ENCODE assay signal across 30 cellular contexts in genomic region chr3:197124713-197125112, GRCh38.
DNase-seq lines count a peak whose midpoint lies in the region; ATAC-seq and TF ChIP-seq lines count a peak whose summit lies in the region.
"Had no signal": no experiment of that assay in that cellular context is flagged by ENCODE, and none has a peak within 500 bp of the region (broad histone marks: within the 10 kb centered on the region; RNA-seq: fewer than 3 reads in every experiment).

No MANE protein-coding gene starts in this region.

- ATAC-seq in stimulated activated effector memory CD8-positive, alpha-beta T cell treated with anti-CD3 and anti-CD28 coated beads, Interleukin-12 subunit alpha, Interleukin-12 subunit beta, amount 100 ng/mL, for 72 hours, result no peak
- ATAC-seq in naive thymus-derived CD8-positive, alpha-beta T cell, result no peak
- no peak for ATAC-seq in lower lobe of right lung
- ATAC-seq: activated CD8-positive, alpha-beta T cell treated with anti-CD3 and anti-CD28 coated beads, Interleukin-2, amount 10 ng/mL, durations not matched to agents 7 days and 5 days; activated T-helper 17 cell treated with anti-CD3 and anti-CD28 coated beads, Interleukin-2, amount 50 U/mL, for 72 hours; left lung; naive thymus-derived CD4-positive, alpha-beta T cell; sciatic nerve had no signal

- H3K4me3 Mint-ChIP-seq in stimulated activated effector memory CD8-positive, alpha-beta T cell treated with anti-CD3 and anti-CD28 coated beads, Interleukin-12 subunit alpha, Interleukin-12 subunit beta, amount 100 ng/mL, for 72 hours, result no peak overlapping the region
- H3K4me3 Mint-ChIP-seq in naive thymus-derived CD8-positive, alpha-beta T cell, result no peak overlapping the region
- H3K4me3 Mint-ChIP-seq: activated CD8-positive, alpha-beta T cell treated with anti-CD3 and anti-CD28 coated beads, Interleukin-2, amount 10 ng/mL, durations not matched to agents 7 days and 5 days; activated naive CD4-positive, alpha-beta T cell treated with anti-CD3 and anti-CD28 coated beads, Interleukin-2, amount 10 ng/mL, durations not matched to agents 7 days and 5 days; activated T-helper 17 cell treated with anti-CD3 and anti-CD28 coated beads, Interleukin-2, amount 50 U/mL, for 72 hours; immature natural killer cell; mesothelial cell of epicardium; naive thymus-derived CD4-positive, alpha-beta T cell; type B pancreatic cell had no signal

- peaks cover 26% of the 10 kb centered on the region for H3K36me3 Mint-ChIP-seq in stimulated activated effector memory CD8-positive, alpha-beta T cell treated with anti-CD3 and anti-CD28 coated beads, Interleukin-12 subunit alpha, Interleukin-12 subunit beta, amount 100 ng/mL, for 72 hours
- H3K36me3 Mint-ChIP-seq in naive thymus-derived CD8-positive, alpha-beta T cell, result peaks cover 5 to 49% (median 20%) of the 10 kb centered on the region in 3 donors

- H3K36me3 ChIP-seq in lower lobe of right lung, result peaks cover 7% of the 10 kb centered on the region
- H3K36me3 ChIP-seq: prostate gland had no signal

- peak; percentile 46 for DNase-seq in MV-4-11 (lab: John Stamatoyannopoulos, UW)
- peak; percentile 71 for DNase-seq in amniotic epithelial cell (ENCODE audit: low read depth)
- DNase-seq in globus pallidus (ENCODE audit: low spot score), result peak; percentile 66
- DNase-seq in stimulated activated effector memory CD8-positive, alpha-beta T cell treated with anti-CD3 and anti-CD28 coated beads, Interleukin-12 subunit alpha, Interleukin-12 subunit beta, amount 100 ng/mL, for 72 hours (ENCODE audit: low spot score in 2 of 2), result no peak
- no peak for DNase-seq in naive thymus-derived CD8-positive, alpha-beta T cell
- DNase-seq in lower lobe of right lung, result no peak
- DNase-seq in NCI-H1105 treated with DMSO at 0.1 percent for 48 hours (lab: John Stamatoyannopoulos, UW), result no peak
- DNase-seq: activated CD8-positive, alpha-beta T cell treated with anti-CD3 and anti-CD28 coated beads, Interleukin-2, amount 10 ng/mL, durations not matched to agents 7 days and 5 days; activated naive CD4-positive, alpha-beta T cell treated with anti-CD3 and anti-CD28 coated beads, Interleukin-2, amount 10 ng/mL, durations not matched to agents 7 days and 5 days; amniotic stem cell; brain microvascular endothelial cell; C1 segment of cervical spinal cord; HCEC 1CT; immature natural killer cell; Kasumi-1; naive thymus-derived CD4-positive, alpha-beta T cell; NCI-H1092; NCI-H1694 treated with DMSO at 0.1 percent for 48 hours; NCI-H2171 treated with DMSO at 0.1 percent for 48 hours; NCI-H524; NK-92 treated with Interleukin-12 subunit alpha and Interleukin-12 subunit beta, amount 100 ng/mL, for 24 hours; Peyer's patch; SHP77; stimulated activated CD4-positive, alpha-beta T cell treated with anti-CD3 and anti-CD28 coated beads, Interleukin-4, amount 100 ng/mL, for 1 hour had no signal

- intact Hi-C loops in lower lobe of right lung (cut with DNase I), result no loop called here

- H3K27ac ChIP-seq in lower lobe of right lung, result no peak overlapping the region
- H3K27ac ChIP-seq: left lung, Peyer's patch, prostate gland had no signal

- no peaks in the 10 kb centered on the region for H3K27me3 ChIP-seq in lower lobe of right lung (ENCODE audit: low read depth)
- H3K27me3 ChIP-seq: brain microvascular endothelial cell, left lung, Peyer's patch had no signal

- POLR2A ChIA-PET in naive thymus-derived CD8-positive, alpha-beta T cell (lab: Charles Lee), result no interaction called here

- no peaks in the 10 kb centered on the region for H3K4me1 ChIP-seq in lower lobe of right lung
- H3K4me1 ChIP-seq: left lung, Peyer's patch, prostate gland had no signal

- H3K4me3 ChIP-seq in lower lobe of right lung, result no peak overlapping the region
- H3K4me3 ChIP-seq: left lung, Peyer's patch, prostate gland had no signal

- H3K4me1 Mint-ChIP-seq in stimulated activated effector memory CD8-positive, alpha-beta T cell treated with anti-CD3 and anti-CD28 coated beads, Interleukin-12 subunit alpha, Interleukin-12 subunit beta, amount 100 ng/mL, for 72 hours, result peaks cover 9% of the 10 kb centered on the region
- peaks cover 0 to 10% (median 0%) of the 10 kb centered on the region in 4 donors for H3K4me1 Mint-ChIP-seq in naive thymus-derived CD8-positive, alpha-beta T cell
- H3K4me1 Mint-ChIP-seq: activated naive CD4-positive, alpha-beta T cell treated with anti-CD3 and anti-CD28 coated beads, Interleukin-2, amount 10 ng/mL, durations not matched to agents 7 days and 5 days; immature natural killer cell; mesothelial cell of epicardium had no signal

- no peaks in the 10 kb centered on the region for H3K9me3 ChIP-seq in lower lobe of right lung
- H3K9me3 ChIP-seq: left lung, Peyer's patch, prostate gland had no signal

- no peaks in the 10 kb centered on the region for H3K27me3 Mint-ChIP-seq in naive thymus-derived CD8-positive, alpha-beta T cell
- H3K27me3 Mint-ChIP-seq: activated naive CD4-positive, alpha-beta T cell treated with anti-CD3 and anti-CD28 coated beads, Interleukin-2, amount 10 ng/mL, durations not matched to agents 7 days and 5 days; activated T-helper 17 cell treated with anti-CD3 and anti-CD28 coated beads, Interleukin-2, amount 50 U/mL, for 72 hours; naive thymus-derived CD4-positive, alpha-beta T cell; type B pancreatic cell had no signal

- TF ChIP-seq CTCF in lower lobe of right lung (IDR thresholded peaks at IDR 0.05), result no peak

- no peaks in the 10 kb centered on the region for H3K9me3 Mint-ChIP-seq in stimulated activated effector memory CD8-positive, alpha-beta T cell treated with anti-CD3 and anti-CD28 coated beads, Interleukin-12 subunit alpha, Interleukin-12 subunit beta, amount 100 ng/mL, for 72 hours
- no peaks in the 10 kb centered on the region for H3K9me3 Mint-ChIP-seq in naive thymus-derived CD8-positive, alpha-beta T cell
- H3K9me3 Mint-ChIP-seq: activated naive CD4-positive, alpha-beta T cell treated with anti-CD3 and anti-CD28 coated beads, Interleukin-2, amount 10 ng/mL, durations not matched to agents 7 days and 5 days; activated T-helper 17 cell treated with anti-CD3 and anti-CD28 coated beads, Interleukin-2, amount 50 U/mL, for 72 hours; immature natural killer cell; naive thymus-derived CD4-positive, alpha-beta T cell; type B pancreatic cell had no signal

- H3K27ac Mint-ChIP-seq in stimulated activated effector memory CD8-positive, alpha-beta T cell treated with anti-CD3 and anti-CD28 coated beads, Interleukin-12 subunit alpha, Interleukin-12 subunit beta, amount 100 ng/mL, for 72 hours, result peak overlapping the region; percentile 4
- peak overlapping the region in 1 of 10 donors; percentile 16 for H3K27ac Mint-ChIP-seq in naive thymus-derived CD8-positive, alpha-beta T cell
- H3K27ac Mint-ChIP-seq: activated CD8-positive, alpha-beta T cell treated with anti-CD3 and anti-CD28 coated beads, Interleukin-2, amount 10 ng/mL, durations not matched to agents 7 days and 5 days; activated naive CD4-positive, alpha-beta T cell treated with anti-CD3 and anti-CD28 coated beads, Interleukin-2, amount 10 ng/mL, durations not matched to agents 7 days and 5 days; activated T-helper 17 cell treated with anti-CD3 and anti-CD28 coated beads, Interleukin-2, amount 50 U/mL, for 72 hours; immature natural killer cell; type B pancreatic cell had no signal

Comparison
In these comparisons a context has a peak if more than half of its experiments do, and no peak if none do; other contexts are left out.
1. DNase-seq: peak in MV-4-11 (single experiment), amniotic epithelial cell (single experiment) and globus pallidus (single experiment); none in stimulated activated effector memory CD8-positive, alpha-beta T cell treated with anti-CD3 and anti-CD28 coated beads, Interleukin-12 subunit alpha, Interleukin-12 subunit beta, amount 100 ng/mL, for 72 hours (0 of 2), naive thymus-derived CD8-positive, alpha-beta T cell (0 of 10), lower lobe of right lung (single experiment) and NCI-H1105 treated with DMSO at 0.1 percent for 48 hours (single experiment).